Comparison of ENCODE assay signal across 14 cellular contexts in the genomic region with DNA sequence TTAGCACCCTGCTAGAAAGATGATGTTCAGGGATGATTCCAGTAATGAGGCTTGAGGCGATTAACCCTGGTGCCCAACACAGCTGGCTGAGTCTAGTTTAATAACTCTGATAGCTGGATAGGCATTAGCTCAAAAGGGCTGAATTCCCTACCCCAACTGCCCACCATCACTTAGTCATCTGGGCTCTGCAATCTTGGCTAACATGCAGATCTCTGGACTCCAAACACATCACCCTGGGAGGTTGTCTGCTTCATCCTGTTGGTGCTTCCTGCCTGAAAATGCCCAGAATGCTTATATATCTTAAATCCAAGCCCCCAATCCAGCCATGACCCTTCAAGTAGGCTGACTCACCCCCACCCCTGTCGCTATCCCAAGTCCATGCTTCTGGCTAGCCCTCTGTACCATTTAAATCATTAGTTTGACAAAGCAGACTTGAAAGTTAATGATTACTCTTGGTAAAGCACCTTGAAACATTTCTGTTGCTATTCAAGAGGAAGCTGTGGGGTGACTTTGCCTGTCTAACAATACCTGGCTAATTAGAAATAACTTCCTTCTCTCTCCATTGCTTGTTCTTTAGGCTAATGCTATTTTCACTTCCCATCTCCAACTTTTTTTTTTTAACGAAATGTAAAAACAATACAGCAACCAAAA.
"Had no signal": no experiment of that assay in that cellular context is flagged by ENCODE, and none has a peak within 500 bp of the region (broad histone marks: within the 10 kb centered on the region; RNA-seq: fewer than 3 reads in every experiment).

No MANE protein-coding gene starts in this region.

- H3K4me3 ChIP-seq: thoracic aorta had no signal

- H3K4me3 Mint-ChIP-seq: activated naive CD4-positive, alpha-beta T cell treated with anti-CD3 and anti-CD28 coated beads, Interleukin-2, amount 50 U/mL, for 24 hours; dendritic cell treated with granulocyte-macrophage colony-stimulating factor and Interleukin-4, amounts not matched to agents 40 ng/mL and 50 ng/mL, for 4 days; memory B cell; nephron progenitor cell; stimulated activated naive CD8-positive, alpha-beta T cell treated with anti-CD3 and anti-CD28 coated beads, Interleukin-15, Interleukin-2, amounts not matched to agents 100 ng/mL and 50 ng/mL, for 24 hours had no signal

- H3K4me1 Mint-ChIP-seq: activated naive CD4-positive, alpha-beta T cell treated with anti-CD3 and anti-CD28 coated beads, Interleukin-2, amount 50 U/mL, for 24 hours; memory B cell had no signal

- DNase-seq: activated T-cell treated with anti-CD3 and anti-CD28 coated beads, Interleukin-2, amount 50 U/mL, for 1 hour; central memory CD4-positive, alpha-beta T cell; erythroblast; hippocampal formation; left colon; nephron progenitor cell; stimulated activated CD4-positive, alpha-beta T cell treated with anti-CD3 and anti-CD28 coated beads, Interleukin-15, amount 100 ng/mL, for 24 hours; stimulated activated CD4-positive, alpha-beta T cell treated with anti-CD3 and anti-CD28 coated beads, Interleukin-4, amount 100 ng/mL, for 24 hours had no signal

- H3K36me3 Mint-ChIP-seq: activated naive CD4-positive, alpha-beta T cell treated with anti-CD3 and anti-CD28 coated beads, Interleukin-2, amount 50 U/mL, for 24 hours; memory B cell had no signal

- H3K27ac Mint-ChIP-seq: activated naive CD4-positive, alpha-beta T cell treated with anti-CD3 and anti-CD28 coated beads, Interleukin-2, amount 50 U/mL, for 24 hours; dendritic cell treated with granulocyte-macrophage colony-stimulating factor and Interleukin-4, amounts not matched to agents 40 ng/mL and 50 ng/mL, for 4 days; memory B cell; nephron progenitor cell; stimulated activated naive CD8-positive, alpha-beta T cell treated with anti-CD3 and anti-CD28 coated beads, Interleukin-15, Interleukin-2, amounts not matched to agents 100 ng/mL and 50 ng/mL, for 24 hours had no signal

- H3K27me3 Mint-ChIP-seq: dendritic cell treated with granulocyte-macrophage colony-stimulating factor and Interleukin-4, amounts not matched to agents 40 ng/mL and 50 ng/mL, for 4 days had no signal

- H3K36me3 ChIP-seq: thoracic aorta had no signal

- ATAC-seq: activated CD4-positive, CD25-positive, alpha-beta regulatory T cell treated with anti-CD3 and anti-CD28 coated beads, Interleukin-2, amount 50 U/mL, for 24 hours; left colon had no signal

- H3K27ac ChIP-seq: thoracic aorta had no signal
